In genomic region chr10:122176232-122176865, GRCh38 we compare ENCODE assay signal across 27 cellular contexts.
DNase-seq lines count a peak whose midpoint lies in the region; ATAC-seq and TF ChIP-seq lines count a peak whose summit lies in the region.
"Had no signal": no experiment of that assay in that cellular context is flagged by ENCODE, and none has a peak within 500 bp of the region (broad histone marks: within the 10 kb centered on the region; RNA-seq: fewer than 3 reads in every experiment).

No MANE protein-coding gene starts in this region.

- H3K4me3 ChIP-seq in HEK293 (ENCODE audit: low read depth, low read length) (no peak overlapping the region), iPS-18a (ENCODE audit: low read length) (no peak overlapping the region), spleen (no peak overlapping the region)
- H3K4me3 ChIP-seq: esophagus squamous epithelium, MG63, Peyer's patch, psoas muscle, SJCRH30, suprapubic skin had no signal

- POLR2A ChIA-PET in HEK293 (lab: Yijun Ruan, JAX): no interaction called here
- POLR2A ChIA-PET in WTC11 (lab: Charles Lee): interaction anchor here (1.5 to 1.6 kb wide), 2 partner anchors 8 to 13 kb away, joined by 4 to 7 read pairs; no protein-coding TSS in a partner anchor
- POLR2A ChIA-PET in activated CD8-positive, alpha-beta T cell treated with anti-CD3 and anti-CD28 coated beads, Interleukin-2, amount 10 ng/mL, durations not matched to agents 7 days and 5 days (lab: Charles Lee): no interaction called here

- peak; percentile 18 for ATAC-seq in WTC11
- no peak for ATAC-seq in activated CD8-positive, alpha-beta T cell treated with anti-CD3 and anti-CD28 coated beads, Interleukin-2, amount 10 ng/mL, durations not matched to agents 7 days and 5 days
- no peak for ATAC-seq in GM21786 (IDR thresholded peaks at IDR 0.05; ENCODE audit: unreplicated experiment)
- no peak for ATAC-seq in HG03139 (IDR thresholded peaks at IDR 0.05; ENCODE audit: unreplicated experiment)
- ATAC-seq: activated CD8-positive, alpha-beta memory T cell treated with anti-CD3 and anti-CD28 coated beads, Interleukin-2, amount 10 ng/mL, durations not matched to agents 7 days and 5 days; activated naive CD4-positive, alpha-beta T cell treated with anti-CD3 and anti-CD28 coated beads, Interleukin-2, amount 50 U/mL, for 72 hours; activated T-helper 17 cell treated with anti-CD3 and anti-CD28 coated beads, Interleukin-2, amount 50 U/mL, for 72 hours; effector memory CD8-positive, alpha-beta T cell; psoas muscle had no signal

- CTCF ChIA-PET in HEK293 (lab: Yijun Ruan, JAX) (interaction anchor here (0.9 kb wide), 1 partner anchor 91 kb away, joined by 3 read pairs; no protein-coding TSS in a partner anchor), WTC11 (lab: Charles Lee) (interaction anchor here (2.2 kb wide), 1 partner anchor 13 kb away, joined by 8 read pairs; no protein-coding TSS in a partner anchor)
- CTCF ChIA-PET in activated CD8-positive, alpha-beta T cell treated with anti-CD3 and anti-CD28 coated beads, Interleukin-2, amount 10 ng/mL, durations not matched to agents 7 days and 5 days (lab: Charles Lee): no interaction called here

- no peaks in the 10 kb centered on the region for H3K27me3 ChIP-seq in iPS-18a (ENCODE audit: control insufficient read depth, insufficient read depth, low read length)
- peaks cover 0 to 17% (median 0%) of the 10 kb centered on the region in 7 donors for H3K27me3 ChIP-seq in spleen (replicated peaks in 1 of 7)
- H3K27me3 ChIP-seq: esophagus squamous epithelium, MG63, Peyer's patch, SJCRH30, suprapubic skin had no signal

- TF ChIP-seq CTCF in HEK293 (tag by site-specific recombination; IDR thresholded peaks at IDR 0.05) (no peak), WTC11 (IDR thresholded peaks at IDR 0.05) (no peak), spleen (IDR thresholded peaks at IDR 0.05 in 8 of 11, conservative IDR thresholded peaks at IDR 0.05 in 3 of 11) (no peak)

- no peaks in the 10 kb centered on the region for H3K9me3 ChIP-seq in HEK293 (ENCODE audit: control insufficient read depth, insufficient read depth, low read depth, low read length)
- H3K9me3 ChIP-seq in iPS-18a (ENCODE audit: control insufficient read depth, low read depth, low read length): no peaks in the 10 kb centered on the region
- H3K9me3 ChIP-seq in spleen: no peaks in the 10 kb centered on the region
- H3K9me3 ChIP-seq: esophagus squamous epithelium, MG63, Peyer's patch, psoas muscle, SJCRH30, suprapubic skin had no signal

- peaks cover 79% of the 10 kb centered on the region for H3K4me1 Mint-ChIP-seq in WTC11
- no peaks in the 10 kb centered on the region for H3K4me1 Mint-ChIP-seq in activated CD8-positive, alpha-beta T cell treated with anti-CD3 and anti-CD28 coated beads, Interleukin-2, amount 10 ng/mL, durations not matched to agents 7 days and 5 days (ENCODE audit: low read depth)
- H3K4me1 Mint-ChIP-seq: activated CD8-positive, alpha-beta memory T cell treated with anti-CD3 and anti-CD28 coated beads, Interleukin-2, amount 10 ng/mL, durations not matched to agents 7 days and 5 days; activated T-helper 17 cell treated with anti-CD3 and anti-CD28 coated beads, Interleukin-2, amount 50 U/mL, for 72 hours; CD4-positive, CD25-positive, alpha-beta regulatory T cell had no signal

- peak overlapping the region; percentile 14 for H3K27ac Mint-ChIP-seq in WTC11
- no peak overlapping the region for H3K27ac Mint-ChIP-seq in activated CD8-positive, alpha-beta T cell treated with anti-CD3 and anti-CD28 coated beads, Interleukin-2, amount 10 ng/mL, durations not matched to agents 7 days and 5 days
- H3K27ac Mint-ChIP-seq: activated CD8-positive, alpha-beta memory T cell treated with anti-CD3 and anti-CD28 coated beads, Interleukin-2, amount 10 ng/mL, durations not matched to agents 7 days and 5 days; activated naive CD4-positive, alpha-beta T cell treated with anti-CD3 and anti-CD28 coated beads, Interleukin-2, amount 50 U/mL, for 72 hours; activated T-helper 17 cell treated with anti-CD3 and anti-CD28 coated beads, Interleukin-2, amount 50 U/mL, for 72 hours; CD4-positive, CD25-positive, alpha-beta regulatory T cell; effector memory CD8-positive, alpha-beta T cell had no signal

- no peak for TF ChIP-seq POLR2A in spleen (IDR thresholded peaks at IDR 0.05)

- H3K36me3 ChIP-seq in HEK293 (ENCODE audit: control insufficient read depth in 2 of 2, insufficient read depth in 1 of 2, low read length in 2 of 2) (no peaks in the 10 kb centered on the region), iPS-18a (ENCODE audit: control insufficient read depth, low read depth, low read length) (no peaks in the 10 kb centered on the region), spleen (no peaks in the 10 kb centered on the region)
- H3K36me3 ChIP-seq: esophagus squamous epithelium, MG63, Peyer's patch, SJCRH30, suprapubic skin had no signal

- no peak for DNase-seq in WTC11 (ENCODE audit: low spot score)
- DNase-seq in spleen: peak; percentile 15
- DNase-seq in activated CD8-positive, alpha-beta T cell treated with anti-CD3 and anti-CD28 coated beads, Interleukin-2, amount 10 ng/mL, durations not matched to agents 7 days and 5 days: no peak
- DNase-seq: activated CD4-positive, alpha-beta T cell treated with anti-CD3 and anti-CD28 coated beads for 48 hours; activated CD8-positive, alpha-beta memory T cell treated with anti-CD3 and anti-CD28 coated beads, Interleukin-2, amount 10 ng/mL, durations not matched to agents 7 days and 5 days; aorta; CD4-positive, CD25-positive, alpha-beta regulatory T cell; cerebellar nuclear complex; DMS153; effector memory CD8-positive, alpha-beta T cell; esophagus squamous epithelium; MG63; midbrain; NCI-H1436 treated with DMSO at 0.1 percent for 48 hours; NCI-H524; NK-92 treated with Interleukin-12 subunit alpha and Interleukin-12 subunit beta, amount 100 ng/mL, for 24 hours; Peyer's patch; psoas muscle; SJCRH30; stimulated activated CD4-positive, alpha-beta T cell treated with anti-CD3 and anti-CD28 coated beads, Interleukin-1b, Interleukin-23, amount 100 ng/mL, for 48 hours had no signal

- H3K27ac ChIP-seq in HEK293 (ENCODE audit: extremely low read depth, low read depth, low read length) (no peak overlapping the region), iPS-18a (ENCODE audit: low read length) (no peak overlapping the region), spleen (no peak overlapping the region)
- H3K27ac ChIP-seq: esophagus squamous epithelium, Peyer's patch, psoas muscle, SJCRH30, suprapubic skin had no signal

- intact Hi-C loops in spleen (cut with DNase I; ENCODE audit: low total_unique reads): no loop called here

- H3K36me3 Mint-ChIP-seq in WTC11: no peaks in the 10 kb centered on the region
- no peaks in the 10 kb centered on the region for H3K36me3 Mint-ChIP-seq in activated CD8-positive, alpha-beta T cell treated with anti-CD3 and anti-CD28 coated beads, Interleukin-2, amount 10 ng/mL, durations not matched to agents 7 days and 5 days (ENCODE audit: low read depth)
- H3K36me3 Mint-ChIP-seq: activated CD8-positive, alpha-beta memory T cell treated with anti-CD3 and anti-CD28 coated beads, Interleukin-2, amount 10 ng/mL, durations not matched to agents 7 days and 5 days; activated naive CD4-positive, alpha-beta T cell treated with anti-CD3 and anti-CD28 coated beads, Interleukin-2, amount 50 U/mL, for 72 hours; CD4-positive, CD25-positive, alpha-beta regulatory T cell had no signal

- H3K9ac ChIP-seq in iPS-18a (ENCODE audit: low read length): peak overlapping the region; percentile 5

- no peak overlapping the region for H3K4me3 Mint-ChIP-seq in WTC11
- no peak overlapping the region for H3K4me3 Mint-ChIP-seq in activated CD8-positive, alpha-beta T cell treated with anti-CD3 and anti-CD28 coated beads, Interleukin-2, amount 10 ng/mL, durations not matched to agents 7 days and 5 days
- H3K4me3 Mint-ChIP-seq: activated CD8-positive, alpha-beta memory T cell treated with anti-CD3 and anti-CD28 coated beads, Interleukin-2, amount 10 ng/mL, durations not matched to agents 7 days and 5 days; activated T-helper 17 cell treated with anti-CD3 and anti-CD28 coated beads, Interleukin-2, amount 50 U/mL, for 72 hours; CD4-positive, CD25-positive, alpha-beta regulatory T cell; effector memory CD8-positive, alpha-beta T cell had no signal

- H3K9me3 Mint-ChIP-seq in WTC11: no peaks in the 10 kb centered on the region
- H3K9me3 Mint-ChIP-seq in activated CD8-positive, alpha-beta T cell treated with anti-CD3 and anti-CD28 coated beads, Interleukin-2, amount 10 ng/mL, durations not matched to agents 7 days and 5 days (ENCODE audit: insufficient read depth): no peaks in the 10 kb centered on the region
- H3K9me3 Mint-ChIP-seq: activated naive CD4-positive, alpha-beta T cell treated with anti-CD3 and anti-CD28 coated beads, Interleukin-2, amount 50 U/mL, for 72 hours; activated T-helper 17 cell treated with anti-CD3 and anti-CD28 coated beads, Interleukin-2, amount 50 U/mL, for 72 hours; effector memory CD8-positive, alpha-beta T cell had no signal

- 75 to 87% (median 84%) methylated on average over 4 of the region's 4 CpGs for WGBS in spleen, 5 donors

- H3K4me1 ChIP-seq in HEK293 (ENCODE audit: control insufficient read depth, insufficient read depth, low read length): peaks cover 3% of the 10 kb centered on the region; the same call in 1 of the 2 replicates
- H3K4me1 ChIP-seq in iPS-18a (ENCODE audit: control insufficient read depth, low read depth, low read length): peaks cover 62% of the 10 kb centered on the region
- no peaks in the 10 kb centered on the region for H3K4me1 ChIP-seq in spleen
- H3K4me1 ChIP-seq: Peyer's patch had no signal

- no peaks in the 10 kb centered on the region for H3K27me3 Mint-ChIP-seq in WTC11 (ENCODE audit: low read depth)
- peaks cover 9% of the 10 kb centered on the region for H3K27me3 Mint-ChIP-seq in activated CD8-positive, alpha-beta T cell treated with anti-CD3 and anti-CD28 coated beads, Interleukin-2, amount 10 ng/mL, durations not matched to agents 7 days and 5 days (ENCODE audit: low read depth)

TF ChIP-seq in HEK293, 187 proteins besides CTCF, POLR2A, EP300 and RAD21:
- TF ChIP-seq SCRT2 (tag by site-specific recombination; IDR thresholded peaks at IDR 0.05): no peak
- peak; percentile 42 for TF ChIP-seq ZFHX2 (tag by site-specific recombination; conservative IDR thresholded peaks at IDR 0.05)

TF ChIP-seq in WTC11, 78 proteins besides CTCF, POLR2A, EP300 and RAD21 (continues in another document):
- no peak for TF ChIP-seq TCF7 (CRISPR knock-in tag; IDR thresholded peaks at IDR 0.05; ENCODE audit: low read depth)
